ENCODE assay signal across 14 cellular contexts in the genomic region with DNA sequence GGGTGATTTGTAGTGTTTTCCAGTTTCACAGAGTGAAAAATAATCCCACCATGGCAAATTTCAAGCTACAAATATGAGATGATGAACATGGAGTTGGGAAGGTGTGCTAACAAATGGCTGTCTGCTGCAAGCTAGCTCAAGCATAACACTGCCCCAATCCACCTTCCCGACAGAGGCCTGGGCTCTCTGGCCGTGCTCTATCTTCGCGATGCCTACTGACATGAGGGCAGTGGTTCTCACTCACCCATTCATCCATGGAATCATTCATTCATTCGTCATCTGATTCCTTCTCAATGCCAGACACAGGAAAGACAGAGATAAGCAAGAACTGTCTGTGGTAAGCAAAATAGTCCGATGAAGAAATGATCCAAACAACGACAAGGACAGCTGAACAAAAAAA.
A peak's percentile ranks its signal among the peaks of the same experiment; 100 is the strongest.
DNase-seq lines count a peak whose midpoint lies in the region; TF ChIP-seq lines count a peak whose summit lies in the region.
"Had no signal": no experiment of that assay in that cellular context is flagged by ENCODE, and none has a peak within 500 bp of the region (broad histone marks: within the 10 kb centered on the region; RNA-seq: fewer than 3 reads in every experiment).

No MANE protein-coding gene starts in this region.

- no peak overlapping the region for H3K9ac ChIP-seq in BLaER1

- DNase-seq in endothelial cell (ENCODE audit: low spot score) (no peak), spleen (peak; percentile 33), sigmoid colon (no peak)
- no peak for DNase-seq in activated CD4-positive, alpha-beta memory T cell treated with anti-CD3 and anti-CD28 coated beads for 36 hours
- no peak for DNase-seq in activated CD4-positive, CD25-positive, alpha-beta regulatory T cell treated with anti-CD3 and anti-CD28 coated beads, Interleukin-2, amount 50 U/mL, for 72 hours
- DNase-seq: Calu3; CD4-positive, alpha-beta memory T cell; COR-L47; DMS79 treated with DMSO at 0.1 percent for 48 hours; GOT3 had no signal

- H3K9me3 Mint-ChIP-seq in endothelial cell (ENCODE audit: unreplicated experiment): peaks cover 11% of the 10 kb centered on the region
- peaks cover 30% of the 10 kb centered on the region for H3K9me3 Mint-ChIP-seq in activated CD4-positive, alpha-beta memory T cell treated with anti-CD3 and anti-CD28 coated beads for 36 hours

- H3K36me3 Mint-ChIP-seq in endothelial cell (ENCODE audit: low read depth, unreplicated experiment): peaks cover 17% of the 10 kb centered on the region
- peaks cover 11% of the 10 kb centered on the region for H3K36me3 Mint-ChIP-seq in activated CD4-positive, alpha-beta memory T cell treated with anti-CD3 and anti-CD28 coated beads for 36 hours

- TF ChIP-seq EP300 in sigmoid colon (IDR thresholded peaks at IDR 0.05): no peak

- H3K27me3 ChIP-seq in BLaER1 (no peaks in the 10 kb centered on the region), spleen (replicated peaks in 1 of 7) (no peaks in the 10 kb centered on the region), sigmoid colon (no peaks in the 10 kb centered on the region)

- CTCF ChIA-PET in activated CD4-positive, alpha-beta memory T cell treated with anti-CD3 and anti-CD28 coated beads for 36 hours (lab: Charles Lee): interaction anchor here (1.1 to 1.6 kb wide), 2 partner anchors 34 to 45 kb away, joined by 3 to 6 read pairs; no protein-coding TSS in a partner anchor

- 90 to 97% (median 96%) methylated on average over 7 of the region's 7 CpGs for WGBS in spleen, 5 donors
- 96 to 97% methylated on average over 7 of the region's 7 CpGs for WGBS in sigmoid colon, 2 donors

- H3K4me1 ChIP-seq in BLaER1 (peaks cover 29% of the 10 kb centered on the region), spleen (no peaks in the 10 kb centered on the region), sigmoid colon (no peaks in the 10 kb centered on the region)
- H3K4me1 ChIP-seq: HAP-1 had no signal

- H4K20me1 ChIP-seq in BLaER1: no peaks in the 10 kb centered on the region

- H3K4me1 Mint-ChIP-seq in endothelial cell (ENCODE audit: unreplicated experiment): peaks cover 26% of the 10 kb centered on the region
- H3K4me1 Mint-ChIP-seq in activated CD4-positive, alpha-beta memory T cell treated with anti-CD3 and anti-CD28 coated beads for 36 hours (ENCODE audit: low read depth): no peaks in the 10 kb centered on the region

- POLR2A ChIA-PET in activated CD4-positive, alpha-beta memory T cell treated with anti-CD3 and anti-CD28 coated beads for 36 hours (lab: Charles Lee): no interaction called here

- H3K27me3 Mint-ChIP-seq in endothelial cell (ENCODE audit: unreplicated experiment): peaks cover 12% of the 10 kb centered on the region
- peaks cover 6% of the 10 kb centered on the region for H3K27me3 Mint-ChIP-seq in activated CD4-positive, alpha-beta memory T cell treated with anti-CD3 and anti-CD28 coated beads for 36 hours

- H3K27ac ChIP-seq in BLaER1 (0 out of 2 replicates have a peak overlapping the region, but pooled peaks have one; percentile 31), C4-2B (peak overlapping the region; percentile 31; the same call in 1 of the 2 replicates), spleen (no peak overlapping the region), sigmoid colon (no peak overlapping the region)

- TF ChIP-seq POLR2A in spleen (IDR thresholded peaks at IDR 0.05) (no peak), sigmoid colon (IDR thresholded peaks at IDR 0.05) (no peak)

- peak overlapping the region; percentile 56 for H3K4me2 ChIP-seq in BLaER1

- no peak for TF ChIP-seq CTCF in C4-2B (conservative IDR thresholded peaks at IDR 0.05)
- no peak for TF ChIP-seq CTCF in endothelial cell (IDR thresholded peaks at IDR 0.05; ENCODE audit: unreplicated experiment)
- no peak for TF ChIP-seq CTCF in spleen (IDR thresholded peaks at IDR 0.05 in 8 of 11, conservative IDR thresholded peaks at IDR 0.05 in 3 of 11)
- TF ChIP-seq CTCF in sigmoid colon (IDR thresholded peaks at IDR 0.05): no peak

- peak overlapping the region; percentile 13 for H3K27ac Mint-ChIP-seq in endothelial cell (ENCODE audit: unreplicated experiment)
- H3K27ac Mint-ChIP-seq in activated CD4-positive, alpha-beta memory T cell treated with anti-CD3 and anti-CD28 coated beads for 36 hours: no peak overlapping the region
- H3K27ac Mint-ChIP-seq: CD4-positive, alpha-beta memory T cell; HFFc6 had no signal

- H3K4me3 Mint-ChIP-seq in endothelial cell (ENCODE audit: unreplicated experiment): no peak overlapping the region
- no peak overlapping the region for H3K4me3 Mint-ChIP-seq in activated CD4-positive, alpha-beta memory T cell treated with anti-CD3 and anti-CD28 coated beads for 36 hours
- H3K4me3 Mint-ChIP-seq: CD4-positive, alpha-beta memory T cell; HFFc6 had no signal

- H3K9me3 ChIP-seq in BLaER1 (peaks cover 49% of the 10 kb centered on the region), spleen (peaks cover 5 to 44% (median 34%) of the 10 kb centered on the region in 8 donors), sigmoid colon (peaks cover 3 to 12% (median 4%) of the 10 kb centered on the region in 4 donors)

- intact Hi-C loops in spleen (cut with DNase I; ENCODE audit: low total_unique reads) (no loop called here), sigmoid colon (cut with DNase I) (no loop called here)
- intact Hi-C loops in activated CD4-positive, alpha-beta memory T cell treated with anti-CD3 and anti-CD28 coated beads for 36 hours (cut with micrococcal nuclease): no loop called here

- H3K4me3 ChIP-seq in BLaER1 (no peak overlapping the region), spleen (no peak overlapping the region), sigmoid colon (no peak overlapping the region)
- H3K4me3 ChIP-seq: HAP-1 had no signal

- H3K36me3 ChIP-seq in BLaER1: no peaks in the 10 kb centered on the region
- H3K36me3 ChIP-seq in spleen: no peaks in the 10 kb centered on the region
- no peaks in the 10 kb centered on the region for H3K36me3 ChIP-seq in sigmoid colon
- H3K36me3 ChIP-seq: HAP-1 had no signal

Comparison
In these comparisons a context has a peak if more than half of its experiments do, and no peak if none do; other contexts are left out.
1. H3K27ac ChIP-seq: peak in BLaER1 (single experiment) and C4-2B (single experiment); none in spleen (0 of 8) and sigmoid colon (0 of 4).